Comparison of ENCODE assay signal across 22 cellular contexts in the genomic region with DNA sequence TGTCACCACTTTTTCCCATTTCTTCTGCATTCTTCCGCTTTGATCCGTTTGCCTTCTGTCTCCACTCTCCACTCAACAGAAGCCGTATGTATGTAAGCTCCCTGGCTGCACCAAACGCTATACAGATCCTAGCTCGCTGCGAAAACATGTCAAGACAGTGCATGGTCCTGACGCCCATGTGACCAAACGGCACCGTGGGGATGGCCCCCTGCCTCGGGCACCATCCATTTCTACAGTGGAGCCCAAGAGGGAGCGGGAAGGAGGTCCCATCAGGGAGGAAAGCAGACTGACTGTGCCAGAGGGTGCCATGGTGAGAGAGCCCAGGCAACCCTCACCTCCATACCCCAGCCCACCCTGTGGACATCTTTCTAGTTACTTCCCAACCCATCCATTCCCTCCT. TPM values are rescaled to one million over a fixed set of nuclear protein-coding genes. Genes with fewer than 3 reads are reported as not detected.
A peak's percentile ranks its signal among the peaks of the same experiment; 100 is the strongest.
DNase-seq lines count a peak whose midpoint lies in the region; ATAC-seq and TF ChIP-seq lines count a peak whose summit lies in the region.
"Had no signal": no experiment of that assay in that cellular context is flagged by ENCODE, and none has a peak within 500 bp of the region (broad histone marks: within the 10 kb centered on the region; RNA-seq: fewer than 3 reads in every experiment).

No MANE protein-coding gene starts in this region.

- DNase-seq in activated T-cell treated with anti-CD3 and anti-CD28 coated beads, Interleukin-2, amount 50 U/mL, for 24 hours = no peak
- DNase-seq in activated T-cell treated with anti-CD3 and anti-CD28 coated beads, Interleukin-2, amount 50 U/mL, for 48 hours = no peak
- DNase-seq in SJSA1 (ENCODE audit: low read depth in 1 of 2, low spot score in 2 of 2) (peak; percentile 76 to 96), endothelial cell (ENCODE audit: low spot score) (no peak)
- no peak for DNase-seq in stimulated activated effector memory CD8-positive, alpha-beta T cell treated with anti-CD3 and anti-CD28 coated beads, Interleukin-12 subunit alpha, Interleukin-12 subunit beta, amount 100 ng/mL, for 72 hours (ENCODE audit: low spot score in 2 of 2)
- DNase-seq in effector memory CD4-positive, alpha-beta T cell = no peak
- no peak for DNase-seq in stimulated activated CD4-positive, alpha-beta T cell treated with anti-CD3 and anti-CD28 coated beads, Interleukin-15, amount 100 ng/mL, for 24 hours
- DNase-seq: AML-193, Caco-2, NCI-H1417, NCI-H1930, NCI-H226, NCI-H524, NCI-H82, OCI-M1, SHP77 had no signal

- no peak overlapping the region for H3K27ac ChIP-seq in SJSA1
- no peak overlapping the region for H3K27ac ChIP-seq in effector memory CD4-positive, alpha-beta T cell (ENCODE audit: insufficient read depth, low read length, poor library complexity, severe bottlenecking)
- H3K27ac ChIP-seq: 22Rv1, HL-60, KMS-11 had no signal

- TF ChIP-seq CTCF in endothelial cell (IDR thresholded peaks at IDR 0.05; ENCODE audit: unreplicated experiment) = no peak

- H3K27ac Mint-ChIP-seq in activated T-cell treated with anti-CD3 and anti-CD28 coated beads, Interleukin-2, amount 50 U/mL, for 24 hours = peak overlapping the region; percentile 38
- H3K27ac Mint-ChIP-seq in endothelial cell (ENCODE audit: unreplicated experiment) = peak overlapping the region; percentile 49
- peak overlapping the region; percentile 26 for H3K27ac Mint-ChIP-seq in stimulated activated effector memory CD8-positive, alpha-beta T cell treated with anti-CD3 and anti-CD28 coated beads, Interleukin-12 subunit alpha, Interleukin-12 subunit beta, amount 100 ng/mL, for 72 hours

- H3K4me3 ChIP-seq in SJSA1 = no peak overlapping the region
- H3K4me3 ChIP-seq in effector memory CD4-positive, alpha-beta T cell (ENCODE audit: insufficient read depth, low read depth, low read length, poor library complexity, severe bottlenecking) = no peak overlapping the region

- H3K4me1 ChIP-seq in SJSA1 (replicated peaks) = peaks cover 4% of the 10 kb centered on the region
- H3K4me1 ChIP-seq in effector memory CD4-positive, alpha-beta T cell (ENCODE audit: control insufficient read depth, insufficient read depth, low read length, poor library complexity, severe bottlenecking) = no peaks in the 10 kb centered on the region
- H3K4me1 ChIP-seq: Caco-2 had no signal

- peaks cover 30% of the 10 kb centered on the region for H3K4me1 Mint-ChIP-seq in activated T-cell treated with anti-CD3 and anti-CD28 coated beads, Interleukin-2, amount 50 U/mL, for 24 hours (ENCODE audit: low read depth)
- H3K4me1 Mint-ChIP-seq in endothelial cell (ENCODE audit: unreplicated experiment) = peaks cover 24% of the 10 kb centered on the region
- peaks cover 47% of the 10 kb centered on the region for H3K4me1 Mint-ChIP-seq in stimulated activated effector memory CD8-positive, alpha-beta T cell treated with anti-CD3 and anti-CD28 coated beads, Interleukin-12 subunit alpha, Interleukin-12 subunit beta, amount 100 ng/mL, for 72 hours

- H3K36me3 Mint-ChIP-seq in activated T-cell treated with anti-CD3 and anti-CD28 coated beads, Interleukin-2, amount 50 U/mL, for 24 hours (ENCODE audit: low read depth) = peaks cover 54% of the 10 kb centered on the region
- H3K36me3 Mint-ChIP-seq in endothelial cell (ENCODE audit: low read depth, unreplicated experiment) = peaks cover 21% of the 10 kb centered on the region
- peaks cover 71% of the 10 kb centered on the region for H3K36me3 Mint-ChIP-seq in stimulated activated effector memory CD8-positive, alpha-beta T cell treated with anti-CD3 and anti-CD28 coated beads, Interleukin-12 subunit alpha, Interleukin-12 subunit beta, amount 100 ng/mL, for 72 hours

- peaks cover 100% of the 10 kb centered on the region for H3K36me3 ChIP-seq in SJSA1
- peaks cover 40% of the 10 kb centered on the region for H3K36me3 ChIP-seq in effector memory CD4-positive, alpha-beta T cell (ENCODE audit: control insufficient read depth, insufficient read depth, low read length)

- no peak for ATAC-seq in stimulated activated effector memory CD8-positive, alpha-beta T cell treated with anti-CD3 and anti-CD28 coated beads, Interleukin-12 subunit alpha, Interleukin-12 subunit beta, amount 100 ng/mL, for 72 hours
- no peak for ATAC-seq in GM19023 (IDR thresholded peaks at IDR 0.05; ENCODE audit: unreplicated experiment)

- no peak overlapping the region for H3K4me3 Mint-ChIP-seq in activated T-cell treated with anti-CD3 and anti-CD28 coated beads, Interleukin-2, amount 50 U/mL, for 24 hours
- H3K4me3 Mint-ChIP-seq in endothelial cell (ENCODE audit: unreplicated experiment) = no peak overlapping the region
- no peak overlapping the region for H3K4me3 Mint-ChIP-seq in stimulated activated effector memory CD8-positive, alpha-beta T cell treated with anti-CD3 and anti-CD28 coated beads, Interleukin-12 subunit alpha, Interleukin-12 subunit beta, amount 100 ng/mL, for 72 hours
- H3K4me3 Mint-ChIP-seq: CD14-positive monocyte had no signal

- no peaks in the 10 kb centered on the region for H3K9me3 Mint-ChIP-seq in activated T-cell treated with anti-CD3 and anti-CD28 coated beads, Interleukin-2, amount 50 U/mL, for 24 hours
- H3K9me3 Mint-ChIP-seq in endothelial cell (ENCODE audit: unreplicated experiment) = no peaks in the 10 kb centered on the region
- H3K9me3 Mint-ChIP-seq in stimulated activated effector memory CD8-positive, alpha-beta T cell treated with anti-CD3 and anti-CD28 coated beads, Interleukin-12 subunit alpha, Interleukin-12 subunit beta, amount 100 ng/mL, for 72 hours = no peaks in the 10 kb centered on the region

- no peaks in the 10 kb centered on the region for H3K27me3 Mint-ChIP-seq in activated T-cell treated with anti-CD3 and anti-CD28 coated beads, Interleukin-2, amount 50 U/mL, for 24 hours
- H3K27me3 Mint-ChIP-seq in endothelial cell (ENCODE audit: unreplicated experiment) = peaks cover 19% of the 10 kb centered on the region

- H3K9me3 ChIP-seq in SJSA1 (replicated peaks) = peaks cover 3% of the 10 kb centered on the region; the same call in 1 of the 2 replicates
- no peaks in the 10 kb centered on the region for H3K9me3 ChIP-seq in effector memory CD4-positive, alpha-beta T cell (ENCODE audit: control insufficient read depth, low read length)
- H3K9me3 ChIP-seq: Caco-2 had no signal

- H3K27me3 ChIP-seq in SJSA1 (replicated peaks) = no peaks in the 10 kb centered on the region
- no peaks in the 10 kb centered on the region for H3K27me3 ChIP-seq in effector memory CD4-positive, alpha-beta T cell (replicated peaks; ENCODE audit: control insufficient read depth, insufficient read depth, low read length, poor library complexity, severe bottlenecking)

RNA-seq across cellular contexts. Expression of a gene that starts 8.3 kb away (rescaled TPM):
- 225 and 323 TPM in 2 replicates for total RNA-seq in SJSA1 (2014; rRNA removed; shearing (Covaris generic))
- 0.77 TPM for total RNA-seq in endothelial cell (ENCODE audit: unreplicated experiment)

RNA-seq across cellular contexts. Expression of a gene that starts 11.8 kb away (rescaled TPM):
- 30.6 TPM in 2 replicates for total RNA-seq in SJSA1 (2014; rRNA removed; shearing (Covaris generic))
- 65.4 TPM for total RNA-seq in endothelial cell (ENCODE audit: unreplicated experiment)

RNA-seq across cellular contexts. Expression of a gene that starts 12.8 kb away (rescaled TPM):
- total RNA-seq in SJSA1 (2014; rRNA removed; shearing (Covaris generic)) = 2.2 and 2.5 TPM in 2 replicates
- not detected for total RNA-seq in endothelial cell (ENCODE audit: unreplicated experiment)

RNA-seq across cellular contexts. Expression of a gene that starts 20.0 kb away (rescaled TPM):
- total RNA-seq in SJSA1 (2014; rRNA removed; shearing (Covaris generic)) = 3,352 and 4,750 TPM in 2 replicates
- total RNA-seq in endothelial cell (ENCODE audit: unreplicated experiment) = 183 TPM

RNA-seq across cellular contexts. Expression of a gene that starts 33.3 kb away (rescaled TPM):
- 0.18 and 0.88 TPM in 2 replicates for total RNA-seq in SJSA1 (2014; rRNA removed; shearing (Covaris generic))
- not detected for total RNA-seq in endothelial cell (ENCODE audit: unreplicated experiment)
- total RNA-seq: Caco-2, H1 had no signal

Comparison
In these comparisons a context has a peak if more than half of its experiments do, and no peak if none do; other contexts are left out.
1. DNase-seq: peak in SJSA1 (2 of 2); none in activated T-cell treated with anti-CD3 and anti-CD28 coated beads, Interleukin-2, amount 50 U/mL, for 24 hours (single experiment), activated T-cell treated with anti-CD3 and anti-CD28 coated beads, Interleukin-2, amount 50 U/mL, for 48 hours (0 of 2), endothelial cell (single experiment), stimulated activated effector memory CD8-positive, alpha-beta T cell treated with anti-CD3 and anti-CD28 coated beads, Interleukin-12 subunit alpha, Interleukin-12 subunit beta, amount 100 ng/mL, for 72 hours (0 of 2), effector memory CD4-positive, alpha-beta T cell (0 of 3) and stimulated activated CD4-positive, alpha-beta T cell treated with anti-CD3 and anti-CD28 coated beads, Interleukin-15, amount 100 ng/mL, for 24 hours (single experiment).
2. RNA of a gene that starts 8.3 kb away (total RNA-seq): 225 to 323 TPM in SJSA1; 0.77 TPM in endothelial cell (single experiment); every median in the first group is over 100 times any median in the second.
3. Peak in every context shown above with its lines, with median percentiles within 50 percentile points of each other: H3K27ac Mint-ChIP-seq.